23 cellular contexts compared by ENCODE assay signal in the genomic region with DNA sequence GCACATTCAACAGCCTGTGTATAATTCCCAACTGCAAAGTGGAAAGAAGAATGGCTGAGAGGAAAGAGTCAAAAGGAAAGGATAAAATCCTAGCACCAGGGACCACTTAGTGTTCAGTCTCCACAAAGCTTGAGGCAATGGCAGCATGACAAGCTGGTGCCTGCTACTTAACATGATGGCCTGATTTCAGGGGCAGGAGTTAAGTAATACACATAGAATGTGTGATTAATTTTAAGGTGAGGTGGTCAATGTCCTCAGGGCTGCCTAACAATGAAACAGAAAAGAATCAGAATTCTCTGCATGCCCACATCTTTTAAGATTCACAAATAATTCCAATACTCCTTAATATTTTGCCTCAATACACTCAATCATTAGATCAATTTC. TPM values are rescaled to one million over a fixed set of nuclear protein-coding genes. Genes with fewer than 3 reads are reported as not detected.
"Had no signal": no experiment of that assay in that cellular context is flagged by ENCODE, and none has a peak within 500 bp of the region (broad histone marks: within the 10 kb centered on the region; RNA-seq: fewer than 3 reads in every experiment).

No MANE protein-coding gene starts in this region.

- ATAC-seq: Panc1, PC-3 had no signal

- H3K9me3 ChIP-seq: SK-N-SH had no signal

- H3K27ac ChIP-seq: RWPE1 had no signal

- DNase-seq: NCI-H1048; NCI-H1105; NCI-H1417; NCI-H1436 treated with DMSO at 0.1 percent for 48 hours; NCI-H1694; NCI-H1930; NCI-H2081; NCI-H2107; NCI-H2227 treated with DMSO at 0.1 percent for 48 hours; NCI-H526 treated with DMSO at 0.1 percent for 48 hours; NCI-H748 treated with DMSO at 0.1 percent for 48 hours; NK-92 treated with Interleukin-12 subunit alpha and Interleukin-12 subunit beta, amount 100 ng/mL, for 24 hours; PC-3; SHP77; SK-N-SH had no signal

RNA-seq across cellular contexts. Expression of a gene that starts 17.8 kb away (rescaled TPM):
- total RNA-seq: HT-29, LHCN-M2, MCF 10A, NCI-H460, OCI-LY7, PC-3, SK-MEL-5 had no signal

RNA-seq across cellular contexts. Expression of a gene that starts 26.9 kb away (rescaled TPM):
- total RNA-seq: LHCN-M2, MCF 10A, SK-MEL-5 had no signal
